In genomic region chr9:137460363-137461315, GRCh38 we compare ENCODE assay signal across 11 cellular contexts. TPM values are rescaled to one million over a fixed set of nuclear protein-coding genes. Genes with fewer than 3 reads are reported as not detected.
DNase-seq lines count a peak whose midpoint lies in the region; ATAC-seq, FAIRE-seq and TF ChIP-seq lines count a peak whose summit lies in the region.
"Had no signal": no experiment of that assay in that cellular context is flagged by ENCODE, and none has a peak within 500 bp of the region (broad histone marks: within the 10 kb centered on the region; RNA-seq: fewer than 3 reads in every experiment).

No MANE protein-coding gene starts in this region.

- RAD21 ChIA-PET in HCT116 (lab: Charles Lee; ENCODE audit: low non-redundant PET in 1 of 2, low total read pairs in 2 of 2, uncharacterized antibody in 2 of 2, unreplicated experiment in 2 of 2): no interaction called here

- TF ChIP-seq RAD21 in HCT116 (IDR thresholded peaks at IDR 0.05; ENCODE audit: low read depth): no peak

- H3K36me3 ChIP-seq in CD4-positive, CD25-positive, alpha-beta regulatory T cell (ENCODE audit: control insufficient read depth, insufficient read depth, low read length): no peaks in the 10 kb centered on the region
- H3K36me3 ChIP-seq in HCT116 (ENCODE audit: control insufficient read depth in 1 of 2, insufficient read depth in 2 of 2, low read length in 2 of 2) (peaks cover 9 to 19% of the 10 kb centered on the region in 2 experiments; a peak in 2 of 4 replicates), pancreas (no peaks in the 10 kb centered on the region)

- CTCF ChIA-PET in HCT116 (lab: Charles Lee): no interaction called here

- ATAC-seq in CD4-positive, CD25-positive, alpha-beta regulatory T cell (ENCODE audit: low read depth in 2 of 2): no peak
- ATAC-seq in HCT116 (no peak), pancreas (no peak), HG03432 (IDR thresholded peaks at IDR 0.05; ENCODE audit: unreplicated experiment) (no peak)
- no peak for ATAC-seq in effector memory CD8-positive, alpha-beta T cell (replicated peaks)

- peaks cover 31% of the 10 kb centered on the region for H3K79me2 ChIP-seq in HCT116 (ENCODE audit: insufficient read depth, low read length)

- no peak overlapping the region for H3K4me2 ChIP-seq in HCT116 (ENCODE audit: low read length)

- no peak overlapping the region for H3K4me3 ChIP-seq in CD4-positive, CD25-positive, alpha-beta regulatory T cell (ENCODE audit: low read depth, low read length)
- no peak overlapping the region for H3K4me3 ChIP-seq in HCT116 (replicated peaks in 1 of 2; ENCODE audit: low read depth in 1 of 2, low read length in 2 of 2)
- H3K4me3 ChIP-seq in pancreas: no peak overlapping the region

- TF ChIP-seq CTCF in HCT116 (IDR thresholded peaks at IDR 0.05 in 2 of 3, conservative IDR thresholded peaks at IDR 0.05 in 1 of 3; ENCODE audit: borderline replicate concordance in 1 of 3, insufficient read depth in 1 of 3, low read depth in 2 of 3, low read length in 2 of 3) (no peak), pancreas (IDR thresholded peaks at IDR 0.05) (no peak)

- H3K4me3 Mint-ChIP-seq in CD4-positive, CD25-positive, alpha-beta regulatory T cell: peak overlapping the region; percentile 27 to 98 (median 56)
- peak overlapping the region; percentile 68 to 75 for H3K4me3 Mint-ChIP-seq in effector memory CD8-positive, alpha-beta T cell

- FAIRE-seq in pancreas (lab: Jason Lieb, UNC) (no peak), H54 (lab: Jason Lieb, UNC) (no peak)

- DNase-seq in CD4-positive, CD25-positive, alpha-beta regulatory T cell: no peak
- DNase-seq in HCT116 (ENCODE audit: low read depth, low spot score) (no peak), pancreas (peak in 5 of 6 donors; percentile 36 to 81 (median 52)), epidermal melanocyte (ENCODE audit: insufficient read length, low spot score) (no peak), H54 (ENCODE audit: insufficient read length, low spot score) (no peak)
- no peak for DNase-seq in effector memory CD8-positive, alpha-beta T cell
- DNase-seq: amygdala, NCI-H2171, retina had no signal

- peaks cover 0 to 1% (median 0%) of the 10 kb centered on the region in 7 donors for H3K9me3 Mint-ChIP-seq in CD4-positive, CD25-positive, alpha-beta regulatory T cell
- H3K9me3 Mint-ChIP-seq in effector memory CD8-positive, alpha-beta T cell: no peaks in the 10 kb centered on the region

- WGBS in pancreas, 2 donors: 91 to 95% methylated on average over 31 of the region's 31 CpGs

- no peak overlapping the region for H2AFZ ChIP-seq in HCT116 (ENCODE audit: low read depth, low read length, poor library complexity, severe bottlenecking)

- H4K20me1 ChIP-seq in HCT116 (ENCODE audit: insufficient read depth): no peaks in the 10 kb centered on the region

- H3K9me2 ChIP-seq in HCT116 (ENCODE audit: insufficient read depth): no peaks in the 10 kb centered on the region

- intact Hi-C loops in HCT116 (cut with micrococcal nuclease) (no loop called here), pancreas (cut with DNase I) (no loop called here)

- H3K27ac Mint-ChIP-seq in CD4-positive, CD25-positive, alpha-beta regulatory T cell: peak overlapping the region; percentile 86 to 95 (median 93)
- peak overlapping the region; percentile 10 to 87 for H3K27ac Mint-ChIP-seq in effector memory CD8-positive, alpha-beta T cell

- POLR2A ChIA-PET in HCT116 (lab: Charles Lee): no interaction called here

- peaks cover 70% of the 10 kb centered on the region for H3K4me1 ChIP-seq in CD4-positive, CD25-positive, alpha-beta regulatory T cell (ENCODE audit: control insufficient read depth, insufficient read depth, low read length, poor library complexity, severe bottlenecking)
- peaks cover 19 to 53% of the 10 kb centered on the region in 2 experiments for H3K4me1 ChIP-seq in HCT116 (ENCODE audit: control insufficient read depth in 1 of 2, insufficient read depth in 2 of 2, low read length in 2 of 2)
- H3K4me1 ChIP-seq in pancreas: peaks cover 0 to 19% (median 3%) of the 10 kb centered on the region in 3 donors

- no peaks in the 10 kb centered on the region for H3K9me3 ChIP-seq in CD4-positive, CD25-positive, alpha-beta regulatory T cell (ENCODE audit: control insufficient read depth in 2 of 2, low read length in 2 of 2)
- H3K9me3 ChIP-seq in HCT116 (ENCODE audit: control insufficient read depth in 1 of 2, insufficient read depth in 1 of 2, low read depth in 1 of 2, low read length in 2 of 2): no peaks in the 10 kb centered on the region
- H3K9me3 ChIP-seq in pancreas: no peaks in the 10 kb centered on the region

- no peaks in the 10 kb centered on the region for H3K27me3 Mint-ChIP-seq in CD4-positive, CD25-positive, alpha-beta regulatory T cell
- H3K27me3 Mint-ChIP-seq in effector memory CD8-positive, alpha-beta T cell: no peaks in the 10 kb centered on the region

- H3K9ac ChIP-seq in HCT116 (ENCODE audit: low read length): no peak overlapping the region

- TF ChIP-seq POLR2A in HCT116 (IDR thresholded peaks at IDR 0.05; ENCODE audit: borderline replicate concordance, extremely low read depth, insufficient read depth, insufficient read length) (no peak), H54 (IDR thresholded peaks at IDR 0.05; ENCODE audit: low read depth, low read length) (no peak)

- no peaks in the 10 kb centered on the region for H3K36me3 Mint-ChIP-seq in CD4-positive, CD25-positive, alpha-beta regulatory T cell
- peaks cover 6% of the 10 kb centered on the region for H3K36me3 Mint-ChIP-seq in effector memory CD8-positive, alpha-beta T cell (ENCODE audit: insufficient read depth)

- peak overlapping the region; percentile 94 for H3K27ac ChIP-seq in CD4-positive, CD25-positive, alpha-beta regulatory T cell (ENCODE audit: insufficient read depth, low read length, poor library complexity, severe bottlenecking)
- H3K27ac ChIP-seq in HCT116 (ENCODE audit: low read depth, low read length) (peak overlapping the region; percentile 81), pancreas (no peak overlapping the region)

- no peaks in the 10 kb centered on the region for H3K27me3 ChIP-seq in CD4-positive, CD25-positive, alpha-beta regulatory T cell (ENCODE audit: control insufficient read depth, insufficient read depth, low read length)
- H3K27me3 ChIP-seq in HCT116 (ENCODE audit: insufficient read depth, low read length) (no peaks in the 10 kb centered on the region), pancreas (no peaks in the 10 kb centered on the region)

- H3K4me1 Mint-ChIP-seq in CD4-positive, CD25-positive, alpha-beta regulatory T cell: peaks cover 0 to 43% (median 5%) of the 10 kb centered on the region in 4 donors
- H3K4me1 Mint-ChIP-seq in effector memory CD8-positive, alpha-beta T cell (ENCODE audit: low read depth in 2 of 2): peaks cover 20 to 23% of the 10 kb centered on the region in 2 donors

- BruUV-seq in HCT116 (replicated peaks; lab: Mats Ljungman, UMichigan): no TSS peak

TF ChIP-seq in HCT116, 20 proteins besides CTCF, POLR2A, EP300 and RAD21 (continues in another document):
- TF ChIP-seq YY1 (IDR thresholded peaks at IDR 0.05; ENCODE audit: extremely low read depth, insufficient replicate concordance, low read depth, low read length): no peak
- TF ChIP-seq REST (IDR thresholded peaks at IDR 0.05; ENCODE audit: low read depth): no peak
- TF ChIP-seq JUND (IDR thresholded peaks at IDR 0.05): no peak
- no peak for TF ChIP-seq FOSL1 (IDR thresholded peaks at IDR 0.05; ENCODE audit: low read depth)

RNA-seq across cellular contexts. Expression of gene NSMF, which starts 1.5 kb away (rescaled TPM):
- 109 TPM for total RNA-seq in CD4-positive, CD25-positive, alpha-beta regulatory T cell
- polyA plus RNA-seq in CD4-positive, CD25-positive, alpha-beta regulatory T cell: 10 to 100 TPM in 2 of 4 donors, 1 to 10 TPM in 2; 9.3 to 14.5 (median 11.8) TPM
- 81.9 TPM for total RNA-seq in HCT116 (2021; ENCODE audit: unreplicated experiment)
- polyA plus RNA-seq in HCT116 (2012): 55.6 and 65.9 TPM in 2 replicates
- 10 to 100 TPM; 22.0 to 34.4 (median 26.3) TPM for total RNA-seq in pancreas
- polyA plus RNA-seq in pancreas: 10 to 100 TPM; 68.6 to 81.0 TPM

RNA-seq across cellular contexts. Expression of gene ENTPD8, which starts 19.5 kb away (rescaled TPM):
- not detected for total RNA-seq in CD4-positive, CD25-positive, alpha-beta regulatory T cell
- polyA plus RNA-seq in CD4-positive, CD25-positive, alpha-beta regulatory T cell: not detected
- total RNA-seq in HCT116 (2021; ENCODE audit: unreplicated experiment) (1.7 TPM), pancreas (1 to 10 TPM in 5 of 6 donors, under 1 TPM in 1; 0.98 to 3.8 (median 1.3) TPM)
- 1.5 and 1.8 TPM in 2 replicates for polyA plus RNA-seq in HCT116 (2012)
- polyA plus RNA-seq in pancreas: 1 to 10 TPM; 3.9 to 4.7 TPM
- total RNA-seq: MCF 10A had no signal

RNA-seq across cellular contexts. Expression of gene NOXA1, which starts 37.4 kb away (rescaled TPM):
- 3.8 TPM for total RNA-seq in CD4-positive, CD25-positive, alpha-beta regulatory T cell
- 1 to 10 TPM in 2 of 4 donors, under 1 TPM in 2; 0.83 to 3.3 (median 1.4) TPM for polyA plus RNA-seq in CD4-positive, CD25-positive, alpha-beta regulatory T cell
- total RNA-seq in HCT116 (2021; ENCODE audit: unreplicated experiment) (13.2 TPM), pancreas (10 to 100 TPM in 3 of 6 donors, 1 to 10 TPM in 3; 6.6 to 15.0 (median 10.0) TPM)
- 6.2 and 6.5 TPM in 2 replicates for polyA plus RNA-seq in HCT116 (2012)
- polyA plus RNA-seq in pancreas: 10 to 100 TPM; 40.0 to 45.5 TPM

RNA-seq across cellular contexts. Expression of gene EXD3, which starts 37.7 kb away (rescaled TPM):
- total RNA-seq in CD4-positive, CD25-positive, alpha-beta regulatory T cell: 27.3 TPM
- 1 to 10 TPM; 4.7 to 7.2 (median 5.7) TPM for polyA plus RNA-seq in CD4-positive, CD25-positive, alpha-beta regulatory T cell
- 25.4 TPM for total RNA-seq in HCT116 (2021; ENCODE audit: unreplicated experiment)
- 19.3 and 20.2 TPM in 2 replicates for polyA plus RNA-seq in HCT116 (2012)
- 10 to 100 TPM in 3 of 6 donors, 1 to 10 TPM in 3; 8.1 to 16.5 (median 10.4) TPM for total RNA-seq in pancreas
- 10 to 100 TPM; 43.1 to 57.3 TPM for polyA plus RNA-seq in pancreas

Comparison
In these comparisons a context has a peak if more than half of its experiments do, and no peak if none do; other contexts are left out.
1. DNase-seq: peak in pancreas (5 of 6); none in CD4-positive, CD25-positive, alpha-beta regulatory T cell (0 of 3), HCT116 (single experiment), effector memory CD8-positive, alpha-beta T cell (0 of 3), epidermal melanocyte (single experiment) and H54 (single experiment).
2. H3K27ac ChIP-seq: peak in CD4-positive, CD25-positive, alpha-beta regulatory T cell (single experiment) and HCT116 (single experiment); none in pancreas (0 of 4).